In genomic region chr7:101315336-101315735, GRCh38 we compare ENCODE assay signal across 1 cellular context.
TF ChIP-seq lines count a peak whose summit lies in the region.

No MANE protein-coding gene starts in this region.

TF ChIP-seq in WTC11, 78 proteins besides CTCF, POLR2A, EP300 and RAD21 (continued from another document):
- TF ChIP-seq ZNF512 (CRISPR knock-in tag; IDR thresholded peaks at IDR 0.05; ENCODE audit: borderline replicate concordance) (no peak), ZNF138 (CRISPR knock-in tag; conservative IDR thresholded peaks at IDR 0.05) (no peak), SP1 (CRISPR knock-in tag; conservative IDR thresholded peaks at IDR 0.05) (no peak), NFYB (CRISPR knock-in tag; conservative IDR thresholded peaks at IDR 0.05; ENCODE audit: low read depth) (no peak)
TF ChIP-seq in WTC11: peak in this region for 0.
